ENCODE assay signal across 23 cellular contexts in genomic region chr7:122675011-122675410, GRCh38. TPM values are rescaled to one million over a fixed set of nuclear protein-coding genes. Genes with fewer than 3 reads are reported as not detected.
DNase-seq lines count a peak whose midpoint lies in the region; ATAC-seq and TF ChIP-seq lines count a peak whose summit lies in the region.
"Had no signal": no experiment of that assay in that cellular context is flagged by ENCODE, and none has a peak within 500 bp of the region (broad histone marks: within the 10 kb centered on the region; RNA-seq: fewer than 3 reads in every experiment).

No MANE protein-coding gene starts in this region.

- no peaks in the 10 kb centered on the region for H3K79me2 ChIP-seq in mammary epithelial cell (ENCODE audit: insufficient read depth, low read length)
- H3K79me2 ChIP-seq in neural progenitor cell (ENCODE audit: low read depth) = no peaks in the 10 kb centered on the region
- H3K79me2 ChIP-seq: parathyroid adenoma had no signal

- dilution Hi-C loops in mammary epithelial cell (cut with HindIII; ENCODE audit: low sequenced_read_pairs) = no loop called here

- in situ Hi-C loops in mammary epithelial cell (cut with MboI; ENCODE audit: low sequenced_read_pairs in 2 of 2) = no loop called here

- H3K4me2 ChIP-seq in mammary epithelial cell (ENCODE audit: insufficient read depth, low read depth, low read length) = no peak overlapping the region
- no peak overlapping the region for H3K4me2 ChIP-seq in neural progenitor cell

- no peak overlapping the region for H3K9ac ChIP-seq in mammary epithelial cell (ENCODE audit: insufficient read depth, low read length)
- H3K9ac ChIP-seq in neural progenitor cell = no peak overlapping the region
- H3K9ac ChIP-seq: parathyroid adenoma had no signal

- peaks cover 36% of the 10 kb centered on the region for H3K4me1 Mint-ChIP-seq in neural progenitor cell
- H3K4me1 Mint-ChIP-seq: naive B cell had no signal

- H4K20me1 ChIP-seq in mammary epithelial cell (ENCODE audit: insufficient read depth, low read length) (no peaks in the 10 kb centered on the region), neural progenitor cell (ENCODE audit: low read depth) (no peaks in the 10 kb centered on the region)

- CTCF ChIA-PET in mammary epithelial cell (lab: Charles Lee; ENCODE audit: low non-redundant PET) = no interaction called here

- ATAC-seq in right cardiac atrium (peak; percentile 41 to 61), left lung (peak; percentile 55), GM19328 (IDR thresholded peaks at IDR 0.05; ENCODE audit: unreplicated experiment) (no peak), GM21825 (IDR thresholded peaks at IDR 0.05; ENCODE audit: unreplicated experiment) (no peak)
- ATAC-seq: K562 had no signal

- no peak for TF ChIP-seq POLR2A in vagina (IDR thresholded peaks at IDR 0.05)

- TF ChIP-seq CTCF in right atrium auricular region (IDR thresholded peaks at IDR 0.05) (no peak), mammary epithelial cell (conservative IDR thresholded peaks at IDR 0.05 in 1 of 2, IDR thresholded peaks at IDR 0.05 in 1 of 2; ENCODE audit: extremely low read depth in 1 of 2, insufficient read depth in 1 of 2, low read depth in 1 of 2, low read length in 2 of 2) (no peak), left lung (IDR thresholded peaks at IDR 0.05) (no peak), vagina (IDR thresholded peaks at IDR 0.05) (no peak), neural progenitor cell (IDR thresholded peaks at IDR 0.05) (no peak)

- no TSS peak for BruUV-seq in mammary epithelial cell (replicated peaks; lab: Mats Ljungman, UMichigan)

- no peak overlapping the region for H3K4me3 Mint-ChIP-seq in neural progenitor cell
- H3K4me3 Mint-ChIP-seq: activated CD4-positive, alpha-beta memory T cell treated with anti-CD3 and anti-CD28 coated beads for 36 hours; activated naive CD4-positive, alpha-beta T cell treated with anti-CD3 and anti-CD28 coated beads for 36 hours; naive B cell; T-helper 1 cell treated with Interleukin-12 subunit alpha and Interleukin-12 subunit beta and Interleukin-4 antibody, amounts not matched to agents 30 μg/mL and 1 μg/mL, for 36 hours had no signal

- H3K9me3 ChIP-seq in right cardiac atrium (ENCODE audit: control insufficient read depth, low read length) (no peaks in the 10 kb centered on the region), right atrium auricular region (no peaks in the 10 kb centered on the region), mammary epithelial cell (replicated peaks; ENCODE audit: insufficient read depth, low read length) (no peaks in the 10 kb centered on the region), left lung (peaks cover 0 to 4% of the 10 kb centered on the region in 2 donors), vagina (no peaks in the 10 kb centered on the region), neural progenitor cell (ENCODE audit: low read depth) (no peaks in the 10 kb centered on the region)
- H3K9me3 ChIP-seq: esophagus muscularis mucosa, heart left ventricle had no signal

- no peak overlapping the region for H3K4me3 ChIP-seq in right cardiac atrium (ENCODE audit: low read length)
- H3K4me3 ChIP-seq in right atrium auricular region = no peak overlapping the region
- no peak overlapping the region for H3K4me3 ChIP-seq in mammary epithelial cell (replicated peaks in 1 of 3; ENCODE audit: insufficient read depth in 1 of 3, low read depth in 2 of 3, low read length in 3 of 3)
- H3K4me3 ChIP-seq in left lung = no peak overlapping the region
- no peak overlapping the region for H3K4me3 ChIP-seq in vagina
- no peak overlapping the region for H3K4me3 ChIP-seq in neural progenitor cell
- H3K4me3 ChIP-seq: esophagus muscularis mucosa, K562 had no signal

- H3K4me1 ChIP-seq in right cardiac atrium (ENCODE audit: control insufficient read depth, insufficient read depth, low read length) (no peaks in the 10 kb centered on the region), right atrium auricular region (no peaks in the 10 kb centered on the region), mammary epithelial cell (ENCODE audit: insufficient read depth, low read length) (no peaks in the 10 kb centered on the region), left lung (no peaks in the 10 kb centered on the region), vagina (peaks cover 16% of the 10 kb centered on the region), neural progenitor cell (peaks cover 11% of the 10 kb centered on the region)
- H3K4me1 ChIP-seq: parathyroid adenoma had no signal

- H3K36me3 ChIP-seq in right atrium auricular region = no peaks in the 10 kb centered on the region
- H3K36me3 ChIP-seq in mammary epithelial cell (ENCODE audit: insufficient read depth, low read length) = no peaks in the 10 kb centered on the region
- H3K36me3 ChIP-seq in left lung = no peaks in the 10 kb centered on the region
- H3K36me3 ChIP-seq in vagina = no peaks in the 10 kb centered on the region
- H3K36me3 ChIP-seq in neural progenitor cell = no peaks in the 10 kb centered on the region
- H3K36me3 ChIP-seq: esophagus muscularis mucosa, heart left ventricle had no signal

- H3K9me3 Mint-ChIP-seq in neural progenitor cell = peaks cover 18% of the 10 kb centered on the region
- H3K9me3 Mint-ChIP-seq: T-helper 1 cell treated with Interleukin-12 subunit alpha and Interleukin-12 subunit beta and Interleukin-4 antibody, amounts not matched to agents 30 μg/mL and 1 μg/mL, for 36 hours had no signal

- H3F3A ChIP-seq in neural progenitor cell (ENCODE audit: low read depth) = peaks cover 11% of the 10 kb centered on the region

- peaks cover 6% of the 10 kb centered on the region for H3K36me3 Mint-ChIP-seq in neural progenitor cell
- H3K36me3 Mint-ChIP-seq: activated CD4-positive, alpha-beta memory T cell treated with anti-CD3 and anti-CD28 coated beads for 36 hours; naive B cell had no signal

- H3K27me3 Mint-ChIP-seq in neural progenitor cell (ENCODE audit: insufficient read depth, low read depth) = peaks cover 5% of the 10 kb centered on the region
- H3K27me3 Mint-ChIP-seq: activated CD4-positive, alpha-beta memory T cell treated with anti-CD3 and anti-CD28 coated beads for 36 hours; naive B cell had no signal

- DNase-seq in right cardiac atrium = no peak
- no peak for DNase-seq in right atrium auricular region (ENCODE audit: low spot score)
- DNase-seq in mammary epithelial cell = peak; percentile 24
- DNase-seq in left lung = no peak
- DNase-seq in vagina (ENCODE audit: extremely low spot score in 2 of 2) = no peak
- no peak for DNase-seq in neural progenitor cell (ENCODE audit: low spot score)
- DNase-seq: 8988T; activated CD4-positive, alpha-beta memory T cell treated with anti-CD3 and anti-CD28 coated beads for 36 hours; activated naive CD4-positive, alpha-beta T cell treated with anti-CD3 and anti-CD28 coated beads for 36 hours; effector CD4-positive, alpha-beta T cell; HCEC 1CT; heart left ventricle; naive B cell; NCI-H1092; NCI-H524 treated with DMSO at 0.1 percent for 48 hours; SHP77; stimulated activated CD8-positive, alpha-beta memory T cell treated with anti-CD3 and anti-CD28 coated beads, Interleukin-4, amount 100 ng/mL, for 48 hours had no signal

- H3K27ac ChIP-seq in right cardiac atrium (ENCODE audit: low read length) = no peak overlapping the region
- peak overlapping the region in 1 of 2 donors; percentile 16 for H3K27ac ChIP-seq in right atrium auricular region
- no peak overlapping the region for H3K27ac ChIP-seq in mammary epithelial cell (ENCODE audit: insufficient read depth, low read depth, low read length)
- peak overlapping the region in 1 of 2 donors; percentile 37 for H3K27ac ChIP-seq in left lung
- H3K27ac ChIP-seq in vagina = no peak overlapping the region
- H3K27ac ChIP-seq in neural progenitor cell = no peak overlapping the region
- H3K27ac ChIP-seq: parathyroid adenoma had no signal

- no peaks in the 10 kb centered on the region for H3K27me3 ChIP-seq in right cardiac atrium (ENCODE audit: control insufficient read depth, insufficient read depth)
- H3K27me3 ChIP-seq in right atrium auricular region = no peaks in the 10 kb centered on the region
- H3K27me3 ChIP-seq in mammary epithelial cell (ENCODE audit: insufficient read depth, low read length) = no peaks in the 10 kb centered on the region
- H3K27me3 ChIP-seq in left lung = no peaks in the 10 kb centered on the region
- no peaks in the 10 kb centered on the region for H3K27me3 ChIP-seq in vagina
- no peaks in the 10 kb centered on the region for H3K27me3 ChIP-seq in neural progenitor cell
- H3K27me3 ChIP-seq: esophagus muscularis mucosa, heart left ventricle had no signal

- 66% methylated on average over 7 of the region's 7 CpGs for WGBS in right cardiac atrium
- WGBS in mammary epithelial cell (ENCODE audit: low coverage, missing lambda C conversion rate) = 31% methylated on average over 7 of the region's 7 CpGs

- no peak overlapping the region for H3K27ac Mint-ChIP-seq in neural progenitor cell
- H3K27ac Mint-ChIP-seq: activated CD4-positive, alpha-beta memory T cell treated with anti-CD3 and anti-CD28 coated beads for 36 hours; activated naive CD4-positive, alpha-beta T cell treated with anti-CD3 and anti-CD28 coated beads for 36 hours; naive B cell; T-helper 1 cell treated with Interleukin-12 subunit alpha and Interleukin-12 subunit beta and Interleukin-4 antibody, amounts not matched to agents 30 μg/mL and 1 μg/mL, for 36 hours had no signal

- H2AFZ ChIP-seq in mammary epithelial cell (ENCODE audit: low read depth, low read length) (no peak overlapping the region), neural progenitor cell (replicated peaks) (no peak overlapping the region)
- H2AFZ ChIP-seq: parathyroid adenoma had no signal

- intact Hi-C loops in right cardiac atrium (cut with DNase I) = no loop called here
- intact Hi-C loops in mammary epithelial cell (cut with micrococcal nuclease) = no loop called here
- intact Hi-C loops in left lung (cut with DNase I) = no loop called here
- intact Hi-C loops in vagina (cut with DNase I) = no loop called here

RNA-seq across cellular contexts. Expression of gene RNF133, which starts 23.9 kb away (rescaled TPM):
- total RNA-seq in right cardiac atrium (under 1 TPM; 0.21 to 0.39 (median 0.24) TPM), right atrium auricular region (1 to 10 TPM in 1 of 2 donors, not detected in 1; 1.1 TPM), mammary epithelial cell (under 1 TPM; 0.17 to 0.21 TPM), left lung (1 to 10 TPM; 1.2 to 1.6 TPM), vagina (0.98 TPM), neural progenitor cell (ENCODE audit: low replicate concordance) (0.09 and 0.53 TPM in 2 replicates)
- polyA plus RNA-seq in right cardiac atrium (0.05 TPM), mammary epithelial cell (not detected)
- polyA minus RNA-seq in mammary epithelial cell = not detected
- total RNA-seq: activated CD4-positive, alpha-beta memory T cell treated with anti-CD3 and anti-CD28 coated beads for 36 hours; activated naive CD4-positive, alpha-beta T cell treated with anti-CD3 and anti-CD28 coated beads for 36 hours; K562 had no signal
- polyA plus RNA-seq: K562 had no signal

RNA-seq across cellular contexts. Expression of gene RNF148, which starts 27.7 kb away (rescaled TPM):
- total RNA-seq in right cardiac atrium (under 1 TPM; 0.25 to 0.61 (median 0.32) TPM), right atrium auricular region (under 1 TPM in 1 of 2 donors, not detected in 1; 0.74 TPM), mammary epithelial cell (under 1 TPM in 1 of 2 donors, not detected in 1; 0.50 TPM), left lung (1 to 10 TPM; 1.4 to 2.1 TPM), vagina (1.7 TPM), neural progenitor cell (ENCODE audit: low replicate concordance) (0.11 and 0.40 TPM in 2 replicates)
- polyA plus RNA-seq in right cardiac atrium (0.09 TPM), mammary epithelial cell (0.05 TPM)
- not detected for polyA minus RNA-seq in mammary epithelial cell
- total RNA-seq: activated CD4-positive, alpha-beta memory T cell treated with anti-CD3 and anti-CD28 coated beads for 36 hours; activated naive CD4-positive, alpha-beta T cell treated with anti-CD3 and anti-CD28 coated beads for 36 hours; K562 had no signal
- polyA plus RNA-seq: K562 had no signal

Comparison
In these comparisons a context has a peak if more than half of its experiments do, and no peak if none do; other contexts are left out.
1. ATAC-seq: peak in right cardiac atrium (2 of 2) and left lung (single experiment); none in GM19328 (single experiment) and GM21825 (single experiment).